In the genomic region with DNA sequence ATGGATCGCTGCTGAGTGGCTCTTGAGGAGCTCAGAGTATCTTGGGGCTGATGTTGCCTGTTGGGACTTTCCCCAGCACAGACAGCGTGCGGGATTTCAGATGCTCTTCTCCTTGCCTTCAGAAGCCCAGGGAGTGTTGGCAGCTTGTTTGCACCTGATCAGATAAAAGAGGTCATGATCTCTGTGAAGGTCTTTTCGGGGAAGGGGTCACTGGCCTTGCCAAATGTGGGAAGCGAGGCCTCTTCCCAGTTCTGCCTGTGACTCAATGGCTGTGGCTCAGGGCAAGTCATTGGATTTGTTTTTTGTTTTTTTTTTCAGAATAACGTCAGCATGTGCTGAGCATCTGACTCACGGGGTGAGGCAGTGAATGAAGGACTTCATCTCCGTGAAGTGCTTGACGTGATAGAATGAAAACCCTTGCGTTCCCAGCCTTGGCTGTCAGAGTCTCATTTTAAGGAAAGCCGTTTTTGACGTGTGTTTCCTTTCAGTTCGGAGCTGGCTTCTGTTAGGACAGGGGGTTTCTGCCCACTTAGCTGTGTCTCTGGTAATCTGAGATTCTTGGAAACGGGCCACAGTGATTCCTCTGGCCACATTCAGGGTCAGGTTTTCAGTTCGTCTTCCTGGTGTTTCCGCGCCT, we compare ENCODE assay signal across 10 cellular contexts. TPM values are rescaled to one million over a fixed set of nuclear protein-coding genes. Genes with fewer than 3 reads are reported as not detected.
A peak's percentile ranks its signal among the peaks of the same experiment; 100 is the strongest.
DNase-seq lines count a peak whose midpoint lies in the region; ATAC-seq and TF ChIP-seq lines count a peak whose summit lies in the region.
"Had no signal": no experiment of that assay in that cellular context is flagged by ENCODE, and none has a peak within 500 bp of the region (broad histone marks: within the 10 kb centered on the region; RNA-seq: fewer than 3 reads in every experiment).

No MANE protein-coding gene starts in this region.

- no peak for DNase-seq in stimulated activated naive CD8-positive, alpha-beta T cell treated with anti-CD3 and anti-CD28 coated beads, Interleukin-15, Interleukin-2, amounts not matched to agents 100 U/mL and 50 U/mL, for 24 hours
- DNase-seq in dedifferentiated amniotic fluid mesenchymal stem cell (ENCODE audit: extremely low spot score) (peak; percentile 89), lower lobe of right lung (no peak), DMS153 treated with DMSO at 0.1 percent for 48 hours (lab: John Stamatoyannopoulos, UW; ENCODE audit: unreplicated experiment) (no peak)
- DNase-seq: activated T-cell treated with anti-CD3 and anti-CD28 coated beads, Interleukin-2, amount 50 U/mL, for 48 hours had no signal

- no peak overlapping the region for H3K27ac Mint-ChIP-seq in stimulated activated naive CD8-positive, alpha-beta T cell treated with anti-CD3 and anti-CD28 coated beads, Interleukin-15, Interleukin-2, amounts not matched to agents 100 ng/mL and 50 ng/mL, for 24 hours

- no peak for ATAC-seq in stimulated activated naive CD8-positive, alpha-beta T cell treated with anti-CD3 and anti-CD28 coated beads, Interleukin-15, Interleukin-2, amounts not matched to agents 100 U/mL and 50 U/mL, for 24 hours
- peak; percentile 60 to 82 for ATAC-seq in lower lobe of right lung
- ATAC-seq in HG03280 (IDR thresholded peaks at IDR 0.05; ENCODE audit: unreplicated experiment): no peak
- ATAC-seq in HG02623 (IDR thresholded peaks at IDR 0.05; ENCODE audit: unreplicated experiment): no peak
- no peak for ATAC-seq in GM19397 (IDR thresholded peaks at IDR 0.05; ENCODE audit: unreplicated experiment)

- H3K36me3 ChIP-seq in lower lobe of right lung: no peaks in the 10 kb centered on the region
- H3K36me3 ChIP-seq: HAP-1 had no signal

- H3K4me1 ChIP-seq in lower lobe of right lung: peaks cover 28% of the 10 kb centered on the region

- H3K4me3 ChIP-seq in lower lobe of right lung: no peak overlapping the region
- H3K4me3 ChIP-seq: HAP-1 had no signal

- peak overlapping the region; percentile 9 for H3K4me3 Mint-ChIP-seq in stimulated activated naive CD8-positive, alpha-beta T cell treated with anti-CD3 and anti-CD28 coated beads, Interleukin-15, Interleukin-2, amounts not matched to agents 100 ng/mL and 50 ng/mL, for 24 hours

- H3K27ac ChIP-seq in lower lobe of right lung: peak overlapping the region; percentile 19

- H3K9me3 ChIP-seq in lower lobe of right lung: no peaks in the 10 kb centered on the region
- H3K9me3 ChIP-seq: HAP-1 had no signal

- intact Hi-C loops in lower lobe of right lung (cut with DNase I): no loop called here

- no peak for TF ChIP-seq CTCF in lower lobe of right lung (IDR thresholded peaks at IDR 0.05)

- H3K27me3 Mint-ChIP-seq in stimulated activated naive CD8-positive, alpha-beta T cell treated with anti-CD3 and anti-CD28 coated beads, Interleukin-15, Interleukin-2, amounts not matched to agents 100 ng/mL and 50 ng/mL, for 24 hours: no peaks in the 10 kb centered on the region

- no peaks in the 10 kb centered on the region for H3K27me3 ChIP-seq in lower lobe of right lung (ENCODE audit: low read depth)

- peaks cover 42% of the 10 kb centered on the region for H3K36me3 Mint-ChIP-seq in stimulated activated naive CD8-positive, alpha-beta T cell treated with anti-CD3 and anti-CD28 coated beads, Interleukin-15, Interleukin-2, amounts not matched to agents 100 ng/mL and 50 ng/mL, for 24 hours (ENCODE audit: low read depth)

- H3K4me1 Mint-ChIP-seq in stimulated activated naive CD8-positive, alpha-beta T cell treated with anti-CD3 and anti-CD28 coated beads, Interleukin-15, Interleukin-2, amounts not matched to agents 100 ng/mL and 50 ng/mL, for 24 hours (ENCODE audit: low read depth): peaks cover 77% of the 10 kb centered on the region

- no peaks in the 10 kb centered on the region for H3K9me3 Mint-ChIP-seq in stimulated activated naive CD8-positive, alpha-beta T cell treated with anti-CD3 and anti-CD28 coated beads, Interleukin-15, Interleukin-2, amounts not matched to agents 100 ng/mL and 50 ng/mL, for 24 hours

RNA-seq across cellular contexts. Expression of a gene that starts 46.7 kb away (rescaled TPM):
- 48.0 TPM for total RNA-seq in lower lobe of right lung

Comparison
In these comparisons a context has a peak if more than half of its experiments do, and no peak if none do; other contexts are left out.
1. ATAC-seq: peak in lower lobe of right lung (2 of 2); none in stimulated activated naive CD8-positive, alpha-beta T cell treated with anti-CD3 and anti-CD28 coated beads, Interleukin-15, Interleukin-2, amounts not matched to agents 100 U/mL and 50 U/mL, for 24 hours (single experiment), HG03280 (single experiment), HG02623 (single experiment) and GM19397 (single experiment).